ENCODE assay signal across 9 cellular contexts in the genomic region with DNA sequence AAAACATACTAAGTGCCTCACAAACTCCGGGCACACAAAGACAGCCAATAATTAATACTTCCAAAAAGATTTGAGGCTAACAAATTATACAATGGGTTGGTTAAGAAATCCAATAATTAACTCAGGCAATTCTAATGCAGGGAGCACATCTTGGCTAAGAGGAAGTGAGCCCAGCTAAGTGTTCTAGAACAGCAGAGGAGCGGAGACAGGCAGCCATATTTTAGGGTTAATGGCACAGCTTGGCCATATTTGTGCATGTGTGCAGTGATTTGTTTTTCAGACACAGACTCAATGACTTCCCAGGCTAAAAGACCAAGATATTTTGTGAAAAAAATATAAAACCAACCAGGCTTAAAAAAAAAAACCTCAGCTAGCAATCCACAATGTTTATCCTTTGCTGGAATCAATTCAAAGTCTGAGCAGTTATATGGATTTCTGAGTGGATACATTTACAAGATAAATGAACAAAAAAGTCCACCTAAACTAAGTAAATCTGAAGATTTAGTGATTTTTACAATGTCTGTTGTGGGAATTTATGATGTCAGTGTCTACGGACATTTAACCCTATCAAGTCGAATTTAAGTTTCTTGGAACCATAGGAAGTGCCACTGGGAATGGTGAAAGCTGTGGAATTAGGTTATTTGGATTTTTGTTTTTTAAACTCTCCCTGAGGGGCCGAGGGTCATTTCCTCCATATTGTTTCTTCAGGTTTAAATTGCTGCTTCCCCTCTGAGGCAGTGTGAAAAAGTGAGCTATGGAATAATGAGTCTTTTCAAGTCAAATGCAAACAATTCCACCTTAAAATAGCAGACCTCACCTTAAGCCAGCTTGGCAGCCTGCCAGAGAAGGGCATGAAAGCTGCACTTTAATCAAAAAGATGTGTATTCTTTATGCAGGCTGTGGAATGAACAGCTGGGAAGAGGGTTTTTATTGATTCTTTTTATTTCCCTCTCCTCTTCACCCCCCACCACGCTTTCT.
A peak's percentile ranks its signal among the peaks of the same experiment; 100 is the strongest.
DNase-seq lines count a peak whose midpoint lies in the region; ATAC-seq and TF ChIP-seq lines count a peak whose summit lies in the region.
"Had no signal": no experiment of that assay in that cellular context is flagged by ENCODE, and none has a peak within 500 bp of the region (broad histone marks: within the 10 kb centered on the region; RNA-seq: fewer than 3 reads in every experiment).

No MANE protein-coding gene starts in this region.

- intact Hi-C loops in PC-9 (cut with micrococcal nuclease; ENCODE audit: unreplicated experiment) = loop anchor here (10.0 kb wide), 1 partner anchor 544 kb away; no protein-coding TSS in a partner anchor
- intact Hi-C loops in right lobe of liver (cut with DNase I) = no loop called here

- no peaks in the 10 kb centered on the region for H3K9me2 ChIP-seq in PC-9 (ENCODE audit: insufficient read depth)

- no peak overlapping the region for H3K27ac Mint-ChIP-seq in stimulated activated naive CD8-positive, alpha-beta T cell treated with anti-CD3 and anti-CD28 coated beads, Interleukin-15, amount 100 ng/mL, for 72 hours

- no peak overlapping the region for H2AFZ ChIP-seq in PC-9

- 56% methylated on average over 6 of the region's 6 CpGs for WGBS in right lobe of liver (ENCODE audit: insufficient coverage, low coverage, low lambda C conversion rate, missing lambda C conversion rate)

- no peak overlapping the region for H3K4me3 Mint-ChIP-seq in stimulated activated naive CD8-positive, alpha-beta T cell treated with anti-CD3 and anti-CD28 coated beads, Interleukin-15, amount 100 ng/mL, for 72 hours

- CTCF ChIA-PET in PC-9 (lab: Charles Lee) = no interaction called here

- H4K20me1 ChIP-seq in PC-9 (ENCODE audit: insufficient read depth) = no peaks in the 10 kb centered on the region

- no peaks in the 10 kb centered on the region for H3K79me2 ChIP-seq in PC-9 (ENCODE audit: low read depth)

- peak; percentile 99 for DNase-seq in COR-L47 (lab: John Stamatoyannopoulos, UW)
- DNase-seq in MV-4-11 (lab: John Stamatoyannopoulos, UW) = peak; percentile 14
- DNase-seq in PC-9 = peak; percentile 44 to 67
- DNase-seq in right lobe of liver = peak; percentile 70 to 72 (median 70)
- DNase-seq in OCI-M1 (lab: John Stamatoyannopoulos, UW) = no peak
- DNase-seq in stimulated activated naive CD8-positive, alpha-beta T cell treated with anti-CD3 and anti-CD28 coated beads, Interleukin-15, amount 100 ng/mL, for 72 hours = no peak

- no peaks in the 10 kb centered on the region for H3K27me3 Mint-ChIP-seq in stimulated activated naive CD8-positive, alpha-beta T cell treated with anti-CD3 and anti-CD28 coated beads, Interleukin-15, amount 100 ng/mL, for 72 hours

- no peaks in the 10 kb centered on the region for H3K9me3 Mint-ChIP-seq in stimulated activated naive CD8-positive, alpha-beta T cell treated with anti-CD3 and anti-CD28 coated beads, Interleukin-15, amount 100 ng/mL, for 72 hours

- POLR2A ChIA-PET in PC-9 (lab: Charles Lee; ENCODE audit: unreplicated experiment) = interaction anchor here (0.6 to 0.7 kb wide), 3 partner anchors 10 to 87 kb away, joined by 3 to 14 read pairs (median 4); no protein-coding TSS in a partner anchor

- H3F3A ChIP-seq in PC-9 (ENCODE audit: insufficient read depth, low read depth) = peaks cover 16% of the 10 kb centered on the region

- H3K27me3 ChIP-seq in PC-9 (ENCODE audit: insufficient read depth, low read depth) = no peaks in the 10 kb centered on the region
- H3K27me3 ChIP-seq in right lobe of liver = no peaks in the 10 kb centered on the region

- H3K4me1 Mint-ChIP-seq in stimulated activated naive CD8-positive, alpha-beta T cell treated with anti-CD3 and anti-CD28 coated beads, Interleukin-15, amount 100 ng/mL, for 72 hours = peaks cover 19% of the 10 kb centered on the region

- peaks cover 32% of the 10 kb centered on the region for H3K9me3 ChIP-seq in PC-9 (ENCODE audit: insufficient read depth, low read depth)
- no peaks in the 10 kb centered on the region for H3K9me3 ChIP-seq in right lobe of liver

- H3K27ac ChIP-seq in PC-9 = peak overlapping the region; percentile 32
- no peak overlapping the region for H3K27ac ChIP-seq in right lobe of liver
- H3K27ac ChIP-seq: HL-60 had no signal

- TF ChIP-seq CTCF in PC-9 (conservative IDR thresholded peaks at IDR 0.05) (no peak), right lobe of liver (IDR thresholded peaks at IDR 0.05) (no peak)

- no peaks in the 10 kb centered on the region for H3K36me3 ChIP-seq in PC-9 (ENCODE audit: low read depth)
- no peaks in the 10 kb centered on the region for H3K36me3 ChIP-seq in right lobe of liver

- peak overlapping the region; percentile 47 for H3K4me2 ChIP-seq in PC-9

- H3K4me3 ChIP-seq in PC-9 (no peak overlapping the region), right lobe of liver (no peak overlapping the region)

- ATAC-seq in right lobe of liver = peak in 1 of 4 donors; percentile 24
- ATAC-seq in HG03159 (IDR thresholded peaks at IDR 0.05; ENCODE audit: unreplicated experiment) = no peak
- no peak for ATAC-seq in stimulated activated naive CD8-positive, alpha-beta T cell treated with anti-CD3 and anti-CD28 coated beads, Interleukin-15, amount 100 ng/mL, for 72 hours
- no peak for ATAC-seq in HG02981 (IDR thresholded peaks at IDR 0.05; ENCODE audit: unreplicated experiment)

- H3K4me1 ChIP-seq in PC-9 (replicated peaks; ENCODE audit: insufficient read depth) = peaks cover 49% of the 10 kb centered on the region
- H3K4me1 ChIP-seq in right lobe of liver = peaks cover 0 to 73% (median 23%) of the 10 kb centered on the region in 4 donors

- no peak for TF ChIP-seq POLR2A in right lobe of liver (IDR thresholded peaks at IDR 0.05)

- BruUV-seq in PC-9 (replicated peaks; lab: Mats Ljungman, UMichigan) = no TSS peak

Comparison
In these comparisons a context has a peak if more than half of its experiments do, and no peak if none do; other contexts are left out.
1. DNase-seq: peak in COR-L47 (single experiment), MV-4-11 (single experiment), PC-9 (2 of 2) and right lobe of liver (3 of 3); none in OCI-M1 (single experiment) and stimulated activated naive CD8-positive, alpha-beta T cell treated with anti-CD3 and anti-CD28 coated beads, Interleukin-15, amount 100 ng/mL, for 72 hours (0 of 2).